In the genomic region with DNA sequence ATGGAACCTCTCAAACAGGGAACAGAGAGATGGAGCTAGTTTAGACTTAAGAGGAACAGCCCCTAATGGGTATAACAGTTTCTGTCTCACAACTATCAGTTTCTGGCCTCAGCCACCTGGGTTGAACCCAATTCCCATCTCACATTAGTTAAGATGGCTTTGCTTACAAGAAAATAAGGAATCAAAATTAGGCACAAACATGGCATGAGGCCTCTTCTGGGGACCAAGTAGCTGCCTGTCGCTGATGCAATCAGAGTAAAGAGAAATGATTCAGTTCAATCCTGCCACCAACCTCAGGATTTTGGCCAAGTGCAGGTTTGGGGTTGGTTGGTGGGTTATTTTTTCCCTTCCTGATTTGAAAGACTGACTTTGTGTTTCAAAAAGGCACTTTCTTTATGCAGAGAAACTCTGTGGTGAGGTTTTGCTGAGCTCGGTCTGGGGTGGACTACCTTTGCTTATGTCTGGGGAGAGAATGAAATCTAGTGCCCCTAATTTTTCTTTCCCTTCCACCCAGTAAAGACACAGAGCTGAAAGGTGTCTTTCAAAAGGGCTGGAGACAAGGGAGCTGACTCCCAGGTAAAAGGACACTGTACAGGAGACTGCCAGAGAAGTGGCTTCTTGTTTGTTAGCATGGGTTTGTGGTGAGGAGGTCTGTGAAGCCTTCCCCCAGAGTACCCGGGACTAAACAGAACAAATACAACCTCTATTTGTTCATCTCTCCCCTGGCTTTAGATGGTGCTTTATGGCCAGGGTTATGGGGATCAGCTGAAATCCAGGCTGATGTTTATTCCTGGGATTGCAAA, we compare ENCODE assay signal across 9 cellular contexts. TPM values are rescaled to one million over a fixed set of nuclear protein-coding genes. Genes with fewer than 3 reads are reported as not detected.
DNase-seq lines count a peak whose midpoint lies in the region; ATAC-seq and TF ChIP-seq lines count a peak whose summit lies in the region.
"Had no signal": no experiment of that assay in that cellular context is flagged by ENCODE, and none has a peak within 500 bp of the region (broad histone marks: within the 10 kb centered on the region; RNA-seq: fewer than 3 reads in every experiment).

No MANE protein-coding gene starts in this region.

- peak; percentile 46 for DNase-seq in fibroblast of the aortic adventitia (ENCODE audit: low read depth)
- no peak for DNase-seq in NCI-H510A (lab: John Stamatoyannopoulos, UW)
- no peak for DNase-seq in activated gamma-delta T cell treated with Interleukin-2 at 50 U/mL for 16 hours
- DNase-seq in erythroblast (lab: John Stamatoyannopoulos, UW) = no peak
- DNase-seq in T-cell = no peak
- DNase-seq: naive B cell had no signal

- H3K36me3 Mint-ChIP-seq in T-cell = no peaks in the 10 kb centered on the region
- H3K36me3 Mint-ChIP-seq: naive B cell had no signal

- no peaks in the 10 kb centered on the region for H4K20me1 ChIP-seq in OCI-LY3 (ENCODE audit: insufficient read depth, low read length)

- no peaks in the 10 kb centered on the region for H3K79me2 ChIP-seq in OCI-LY3 (ENCODE audit: low read length)

- no peak overlapping the region for H3K4me3 Mint-ChIP-seq in T-cell

- ATAC-seq in GM21423 (IDR thresholded peaks at IDR 0.05; ENCODE audit: unreplicated experiment) = peak; percentile 83
- no peak for ATAC-seq in T-cell (replicated peaks in 1 of 4)

- H3K9me3 ChIP-seq in OCI-LY3 (ENCODE audit: insufficient read depth, low read length) = no peaks in the 10 kb centered on the region

- TF ChIP-seq CTCF in OCI-LY3 (IDR thresholded peaks at IDR 0.05; ENCODE audit: low read depth, low read length) = no peak
- no peak for TF ChIP-seq CTCF in fibroblast of the aortic adventitia (IDR thresholded peaks at IDR 0.05; ENCODE audit: insufficient read depth, low read length)

- peaks cover 27% of the 10 kb centered on the region for H3K4me1 ChIP-seq in OCI-LY3 (ENCODE audit: low read length)

- peak overlapping the region; percentile 41 for H2AFZ ChIP-seq in OCI-LY3 (ENCODE audit: low read depth, low read length)

- H3K4me3 ChIP-seq in GM08714 (ENCODE audit: low read length) = peak overlapping the region; percentile 26; the same call in 1 of the 2 replicates
- no peak overlapping the region for H3K4me3 ChIP-seq in OCI-LY3 (ENCODE audit: low read length)
- H3K4me3 ChIP-seq in fibroblast of the aortic adventitia (ENCODE audit: low read depth, low read length) = no peak overlapping the region

- no peaks in the 10 kb centered on the region for H3K27me3 ChIP-seq in OCI-LY3 (ENCODE audit: low read depth, low read length)

- no peaks in the 10 kb centered on the region for H3K36me3 ChIP-seq in OCI-LY3 (replicated peaks; ENCODE audit: low read depth, low read length)

- no peak for TF ChIP-seq POLR2A in erythroblast (IDR thresholded peaks at IDR 0.05; ENCODE audit: low read length)

- POLR2A ChIA-PET in T-cell (lab: Charles Lee) = no interaction called here

- H3K27me3 Mint-ChIP-seq in T-cell = no peaks in the 10 kb centered on the region
- H3K27me3 Mint-ChIP-seq: naive B cell had no signal

- H3K4me2 ChIP-seq in OCI-LY3 (ENCODE audit: low read length) = peak overlapping the region; percentile 19

- no peaks in the 10 kb centered on the region for H3K9me3 Mint-ChIP-seq in T-cell

- peak overlapping the region; percentile 22; the same call in 1 of the 2 replicates for H3K9ac ChIP-seq in OCI-LY3 (ENCODE audit: low read length)

- CTCF ChIA-PET in T-cell (lab: Charles Lee) = no interaction called here

- peaks cover 0 to 7% (median 0%) of the 10 kb centered on the region in 3 donors for H3K4me1 Mint-ChIP-seq in T-cell
- H3K4me1 Mint-ChIP-seq: naive B cell had no signal

- peak overlapping the region; percentile 16 for H3K27ac ChIP-seq in OCI-LY3 (ENCODE audit: low read length)

- peak overlapping the region in 1 of 2 donors; percentile 64 for H3K27ac Mint-ChIP-seq in T-cell
- H3K27ac Mint-ChIP-seq: naive B cell had no signal

RNA-seq across cellular contexts. Expression of a gene that starts 44.8 kb away (rescaled TPM):
- total RNA-seq in fibroblast of the aortic adventitia (ENCODE audit: low replicate concordance) (16.1 and 53.9 TPM in 2 replicates), T-cell (10 to 100 TPM; 24.3 to 33.7 (median 27.8) TPM)
